ENCODE assay signal across 2 cellular contexts in the genomic region with DNA sequence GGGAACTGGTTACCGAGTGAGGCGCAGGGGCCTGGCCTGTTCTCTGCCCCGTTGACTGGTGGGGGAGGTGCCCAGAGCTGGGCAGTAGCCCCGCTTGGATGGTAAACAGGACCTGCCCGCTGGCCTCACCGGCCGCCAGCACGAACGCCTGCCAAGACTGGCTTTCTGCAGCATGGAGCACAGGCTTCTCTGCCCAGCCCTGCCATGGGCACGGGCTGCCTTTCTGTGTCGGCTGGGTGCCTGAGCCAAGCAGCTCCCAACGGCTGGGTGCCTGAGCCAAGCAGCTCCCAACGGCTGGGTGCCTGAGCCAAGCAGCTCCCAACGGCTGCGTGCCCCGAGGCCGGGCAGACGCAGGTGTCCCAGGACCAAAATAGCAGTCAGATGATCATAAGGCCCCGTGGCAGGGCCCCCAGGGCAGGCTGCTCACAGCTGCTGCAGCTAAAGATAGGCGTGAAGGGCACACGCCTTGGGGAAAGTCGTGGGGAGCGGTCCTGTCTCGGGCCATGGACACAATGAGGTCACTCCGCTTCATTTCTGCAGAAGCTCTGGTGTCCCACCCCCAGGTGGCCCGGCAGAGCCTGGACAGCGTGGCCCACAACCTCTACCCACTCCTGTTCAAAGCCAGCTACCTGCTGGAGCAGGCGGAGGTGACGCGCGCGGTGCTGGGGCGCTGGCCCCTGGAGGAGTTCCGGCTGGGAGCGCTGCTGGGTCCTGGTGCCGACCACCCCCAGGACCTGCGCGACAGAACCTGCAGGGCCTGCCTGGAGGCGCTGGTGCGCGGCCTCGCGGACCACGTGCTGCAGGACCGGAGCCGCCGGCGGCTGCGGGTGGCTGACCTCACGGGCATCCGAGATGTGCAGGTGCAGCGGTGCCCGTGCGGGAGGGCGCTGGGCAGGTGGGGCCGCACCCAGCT.
TF ChIP-seq lines count a peak whose summit lies in the region.

A gene (plus strand): TSS at position 460 of the 913 bp plus-strand sequence. CDS start 44 bp downstream, at position 504.

TF ChIP-seq in liver, 16 proteins besides CTCF, POLR2A, EP300 and RAD21 (continued from another document):
- TF ChIP-seq, protein P1, sequence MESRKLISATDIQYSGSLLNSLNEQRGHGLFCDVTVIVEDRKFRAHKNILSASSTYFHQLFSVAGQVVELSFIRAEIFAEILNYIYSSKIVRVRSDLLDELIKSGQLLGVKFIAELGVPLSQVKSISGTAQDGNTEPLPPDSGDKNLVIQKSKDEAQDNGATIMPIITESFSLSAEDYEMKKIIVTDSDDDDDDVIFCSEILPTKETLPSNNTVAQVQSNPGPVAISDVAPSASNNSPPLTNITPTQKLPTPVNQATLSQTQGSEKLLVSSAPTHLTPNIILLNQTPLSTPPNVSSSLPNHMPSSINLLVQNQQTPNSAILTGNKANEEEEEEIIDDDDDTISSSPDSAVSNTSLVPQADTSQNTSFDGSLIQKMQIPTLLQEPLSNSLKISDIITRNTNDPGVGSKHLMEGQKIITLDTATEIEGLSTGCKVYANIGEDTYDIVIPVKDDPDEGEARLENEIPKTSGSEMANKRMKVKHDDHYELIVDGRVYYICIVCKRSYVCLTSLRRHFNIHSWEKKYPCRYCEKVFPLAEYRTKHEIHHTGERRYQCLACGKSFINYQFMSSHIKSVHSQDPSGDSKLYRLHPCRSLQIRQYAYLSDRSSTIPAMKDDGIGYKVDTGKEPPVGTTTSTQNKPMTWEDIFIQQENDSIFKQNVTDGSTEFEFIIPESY (IDR thresholded peaks at IDR 0.05): no peak
- TF ChIP-seq EGR1 (IDR thresholded peaks at IDR 0.05; ENCODE audit: low read depth in 2 of 2) (no peak), SP1 (IDR thresholded peaks at IDR 0.05) (peak; percentile 10), RXRA (IDR thresholded peaks at IDR 0.05) (peak in 1 of 2 donors; percentile 39), FOXA2 (IDR thresholded peaks at IDR 0.05) (peak; percentile 16), TAF1 (conservative IDR thresholded peaks at IDR 0.05) (no peak), YY1 (IDR thresholded peaks at IDR 0.05) (no peak), JUND (IDR thresholded peaks at IDR 0.05) (no peak), GABPA (IDR thresholded peaks at IDR 0.05 in 1 of 2, conservative IDR thresholded peaks at IDR 0.05 in 1 of 2) (no peak)
- TF ChIP-seq, protein P2, sequence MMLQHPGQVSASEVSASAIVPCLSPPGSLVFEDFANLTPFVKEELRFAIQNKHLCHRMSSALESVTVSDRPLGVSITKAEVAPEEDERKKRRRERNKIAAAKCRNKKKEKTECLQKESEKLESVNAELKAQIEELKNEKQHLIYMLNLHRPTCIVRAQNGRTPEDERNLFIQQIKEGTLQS (IDR thresholded peaks at IDR 0.05): no peak
- TF ChIP-seq, protein P3, sequence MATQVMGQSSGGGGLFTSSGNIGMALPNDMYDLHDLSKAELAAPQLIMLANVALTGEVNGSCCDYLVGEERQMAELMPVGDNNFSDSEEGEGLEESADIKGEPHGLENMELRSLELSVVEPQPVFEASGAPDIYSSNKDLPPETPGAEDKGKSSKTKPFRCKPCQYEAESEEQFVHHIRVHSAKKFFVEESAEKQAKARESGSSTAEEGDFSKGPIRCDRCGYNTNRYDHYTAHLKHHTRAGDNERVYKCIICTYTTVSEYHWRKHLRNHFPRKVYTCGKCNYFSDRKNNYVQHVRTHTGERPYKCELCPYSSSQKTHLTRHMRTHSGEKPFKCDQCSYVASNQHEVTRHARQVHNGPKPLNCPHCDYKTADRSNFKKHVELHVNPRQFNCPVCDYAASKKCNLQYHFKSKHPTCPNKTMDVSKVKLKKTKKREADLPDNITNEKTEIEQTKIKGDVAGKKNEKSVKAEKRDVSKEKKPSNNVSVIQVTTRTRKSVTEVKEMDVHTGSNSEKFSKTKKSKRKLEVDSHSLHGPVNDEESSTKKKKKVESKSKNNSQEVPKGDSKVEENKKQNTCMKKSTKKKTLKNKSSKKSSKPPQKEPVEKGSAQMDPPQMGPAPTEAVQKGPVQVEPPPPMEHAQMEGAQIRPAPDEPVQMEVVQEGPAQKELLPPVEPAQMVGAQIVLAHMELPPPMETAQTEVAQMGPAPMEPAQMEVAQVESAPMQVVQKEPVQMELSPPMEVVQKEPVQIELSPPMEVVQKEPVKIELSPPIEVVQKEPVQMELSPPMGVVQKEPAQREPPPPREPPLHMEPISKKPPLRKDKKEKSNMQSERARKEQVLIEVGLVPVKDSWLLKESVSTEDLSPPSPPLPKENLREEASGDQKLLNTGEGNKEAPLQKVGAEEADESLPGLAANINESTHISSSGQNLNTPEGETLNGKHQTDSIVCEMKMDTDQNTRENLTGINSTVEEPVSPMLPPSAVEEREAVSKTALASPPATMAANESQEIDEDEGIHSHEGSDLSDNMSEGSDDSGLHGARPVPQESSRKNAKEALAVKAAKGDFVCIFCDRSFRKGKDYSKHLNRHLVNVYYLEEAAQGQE (IDR thresholded peaks at IDR 0.05): no peak

TF ChIP-seq in HepG2, 621 proteins besides CTCF, POLR2A, EP300 and RAD21 (continued from another document):
- TF ChIP-seq, protein P4, sequence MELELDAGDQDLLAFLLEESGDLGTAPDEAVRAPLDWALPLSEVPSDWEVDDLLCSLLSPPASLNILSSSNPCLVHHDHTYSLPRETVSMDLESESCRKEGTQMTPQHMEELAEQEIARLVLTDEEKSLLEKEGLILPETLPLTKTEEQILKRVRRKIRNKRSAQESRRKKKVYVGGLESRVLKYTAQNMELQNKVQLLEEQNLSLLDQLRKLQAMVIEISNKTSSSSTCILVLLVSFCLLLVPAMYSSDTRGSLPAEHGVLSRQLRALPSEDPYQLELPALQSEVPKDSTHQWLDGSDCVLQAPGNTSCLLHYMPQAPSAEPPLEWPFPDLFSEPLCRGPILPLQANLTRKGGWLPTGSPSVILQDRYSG (CRISPR knock-in tag; IDR thresholded peaks at IDR 0.05): no peak
- TF ChIP-seq ASH2L (IDR thresholded peaks at IDR 0.05; ENCODE audit: insufficient read length, low read depth, low read length) (no peak), RBM22 (optimal IDR thresholded peaks at IDR 0.05; ENCODE audit: low read length) (no peak), ETV5 (CRISPR knock-in tag; IDR thresholded peaks at IDR 0.05; ENCODE audit: borderline replicate concordance) (no peak), ZNF720 (CRISPR knock-in tag; IDR thresholded peaks at IDR 0.05) (no peak), SCMH1 (CRISPR knock-in tag; IDR thresholded peaks at IDR 0.05; ENCODE audit: borderline replicate concordance) (no peak), ZNF24 (IDR thresholded peaks at IDR 0.05) (no peak), FOXK1 (CRISPR knock-in tag; IDR thresholded peaks at IDR 0.05; ENCODE audit: borderline replicate concordance, low read depth) (no peak)
- TF ChIP-seq, protein P5, sequence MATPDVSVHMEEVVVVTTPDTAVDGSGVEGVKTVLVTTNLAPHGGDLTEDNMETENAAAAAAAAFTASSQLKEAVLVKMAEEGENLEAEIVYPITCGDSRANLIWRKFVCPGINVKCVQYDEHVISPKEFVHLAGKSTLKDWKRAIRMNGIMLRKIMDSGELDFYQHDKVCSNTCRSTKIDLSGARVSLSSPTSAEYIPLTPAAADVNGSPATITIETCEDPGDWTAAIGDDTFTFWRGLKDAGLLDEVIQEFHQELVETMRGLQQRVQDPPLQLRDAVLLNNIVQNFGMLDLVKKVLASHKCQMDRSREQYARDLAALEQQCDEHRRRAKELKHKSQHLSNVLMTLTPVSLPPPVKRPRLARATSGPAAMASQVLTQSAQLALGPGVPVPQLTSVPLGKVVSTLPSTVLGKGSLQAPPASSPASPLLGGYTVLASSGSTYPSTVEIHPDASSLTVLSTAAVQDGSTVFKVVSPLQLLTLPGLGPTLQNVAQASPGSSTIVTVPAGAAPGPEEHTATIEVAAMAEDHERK (CRISPR knock-in tag; IDR thresholded peaks at IDR 0.05; ENCODE audit: low read depth): no peak
- TF ChIP-seq, protein P6, sequence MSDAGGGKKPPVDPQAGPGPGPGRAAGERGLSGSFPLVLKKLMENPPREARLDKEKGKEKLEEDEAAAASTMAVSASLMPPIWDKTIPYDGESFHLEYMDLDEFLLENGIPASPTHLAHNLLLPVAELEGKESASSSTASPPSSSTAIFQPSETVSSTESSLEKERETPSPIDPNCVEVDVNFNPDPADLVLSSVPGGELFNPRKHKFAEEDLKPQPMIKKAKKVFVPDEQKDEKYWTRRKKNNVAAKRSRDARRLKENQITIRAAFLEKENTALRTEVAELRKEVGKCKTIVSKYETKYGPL (CRISPR knock-in tag; IDR thresholded peaks at IDR 0.05): no peak
- TF ChIP-seq, protein P7, sequence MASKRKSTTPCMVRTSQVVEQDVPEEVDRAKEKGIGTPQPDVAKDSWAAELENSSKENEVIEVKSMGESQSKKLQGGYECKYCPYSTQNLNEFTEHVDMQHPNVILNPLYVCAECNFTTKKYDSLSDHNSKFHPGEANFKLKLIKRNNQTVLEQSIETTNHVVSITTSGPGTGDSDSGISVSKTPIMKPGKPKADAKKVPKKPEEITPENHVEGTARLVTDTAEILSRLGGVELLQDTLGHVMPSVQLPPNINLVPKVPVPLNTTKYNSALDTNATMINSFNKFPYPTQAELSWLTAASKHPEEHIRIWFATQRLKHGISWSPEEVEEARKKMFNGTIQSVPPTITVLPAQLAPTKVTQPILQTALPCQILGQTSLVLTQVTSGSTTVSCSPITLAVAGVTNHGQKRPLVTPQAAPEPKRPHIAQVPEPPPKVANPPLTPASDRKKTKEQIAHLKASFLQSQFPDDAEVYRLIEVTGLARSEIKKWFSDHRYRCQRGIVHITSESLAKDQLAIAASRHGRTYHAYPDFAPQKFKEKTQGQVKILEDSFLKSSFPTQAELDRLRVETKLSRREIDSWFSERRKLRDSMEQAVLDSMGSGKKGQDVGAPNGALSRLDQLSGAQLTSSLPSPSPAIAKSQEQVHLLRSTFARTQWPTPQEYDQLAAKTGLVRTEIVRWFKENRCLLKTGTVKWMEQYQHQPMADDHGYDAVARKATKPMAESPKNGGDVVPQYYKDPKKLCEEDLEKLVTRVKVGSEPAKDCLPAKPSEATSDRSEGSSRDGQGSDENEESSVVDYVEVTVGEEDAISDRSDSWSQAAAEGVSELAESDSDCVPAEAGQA (IDR thresholded peaks at IDR 0.05; ENCODE audit: low read depth): no peak
- TF ChIP-seq, protein P7 (CRISPR knock-in tag; IDR thresholded peaks at IDR 0.05; ENCODE audit: borderline replicate concordance): no peak
